ENCODE assay signal across 19 cellular contexts in the genomic region with DNA sequence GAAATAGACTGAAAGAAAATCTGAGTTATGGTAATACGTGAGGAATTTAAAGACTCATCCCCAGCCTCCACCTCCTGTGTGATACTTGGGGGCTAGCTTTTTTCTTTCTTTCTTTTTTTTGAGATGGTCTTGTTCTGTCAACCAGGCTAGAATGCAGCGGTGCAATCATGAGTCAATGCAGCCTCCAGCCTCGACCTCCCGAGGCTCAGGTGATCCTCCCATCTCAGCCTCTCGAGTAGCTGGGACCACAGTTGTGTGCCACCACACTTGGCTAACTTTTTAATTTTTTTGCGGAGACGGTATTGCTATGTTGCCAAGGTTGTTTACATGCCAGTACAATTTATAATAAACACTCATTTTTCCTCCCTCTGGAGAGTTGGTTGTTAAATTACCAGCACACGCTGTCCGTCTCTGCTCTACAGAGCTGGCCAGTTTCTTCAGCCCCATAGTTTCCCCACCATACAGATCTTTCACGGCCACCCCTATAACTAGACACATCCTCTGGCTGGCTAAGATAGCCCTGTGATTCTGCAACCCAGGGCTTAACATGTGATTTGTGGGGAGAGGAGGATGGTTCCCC. TPM values are rescaled to one million over a fixed set of nuclear protein-coding genes. Genes with fewer than 3 reads are reported as not detected.
DNase-seq lines count a peak whose midpoint lies in the region; ATAC-seq, FAIRE-seq and TF ChIP-seq lines count a peak whose summit lies in the region.
"Had no signal": no experiment of that assay in that cellular context is flagged by ENCODE, and none has a peak within 500 bp of the region (broad histone marks: within the 10 kb centered on the region; RNA-seq: fewer than 3 reads in every experiment).

No MANE protein-coding gene starts in this region.

- H3K4me2 ChIP-seq in BLaER1, result peak overlapping the region; percentile 63
- peak overlapping the region; percentile 18; the same call in 1 of the 2 replicates for H3K4me2 ChIP-seq in OCI-LY1 (ENCODE audit: low read length)

- FAIRE-seq in HTR-8/SVneo (lab: Jason Lieb, UNC), result no peak
- FAIRE-seq: TTC549 had no signal

- H3K4me3 Mint-ChIP-seq in CD8-positive, alpha-beta memory T cell, result peak overlapping the region in 6 of 7 donors; percentile 53 to 76 (median 68)
- peak overlapping the region; percentile 64 for H3K4me3 Mint-ChIP-seq in central memory CD8-positive, alpha-beta T cell
- H3K4me3 Mint-ChIP-seq in CD14-positive monocyte, result no peak overlapping the region

- H3K27ac Mint-ChIP-seq in CD8-positive, alpha-beta memory T cell, result peak overlapping the region; percentile 68 to 92 (median 78)
- H3K27ac Mint-ChIP-seq in central memory CD8-positive, alpha-beta T cell (ENCODE audit: low read depth), result peak overlapping the region; percentile 74
- peak overlapping the region in 3 of 7 donors; percentile 18 to 46 (median 46) for H3K27ac Mint-ChIP-seq in CD14-positive monocyte

- H3K9me3 ChIP-seq in BLaER1 (no peaks in the 10 kb centered on the region), OCI-LY1 (ENCODE audit: low read length) (no peaks in the 10 kb centered on the region)
- H3K9me3 ChIP-seq in CD8-positive, alpha-beta memory T cell (ENCODE audit: low read length), result no peaks in the 10 kb centered on the region
- H3K9me3 ChIP-seq: breast epithelium, right lobe of liver had no signal

- peaks cover 20% of the 10 kb centered on the region for H3K79me2 ChIP-seq in OCI-LY1 (ENCODE audit: insufficient read depth, low read length)

- POLR2A ChIA-PET in CD8-positive, alpha-beta memory T cell (lab: Charles Lee), result interaction anchor here (0.6 to 0.8 kb wide), 3 partner anchors 11 to 68 kb away, joined by 3 to 6 read pairs (median 3); no protein-coding TSS in a partner anchor

- peaks cover 0 to 12% (median 8%) of the 10 kb centered on the region in 3 donors for H3K36me3 Mint-ChIP-seq in CD8-positive, alpha-beta memory T cell
- H3K36me3 Mint-ChIP-seq in central memory CD8-positive, alpha-beta T cell (ENCODE audit: insufficient read depth), result peaks cover 17% of the 10 kb centered on the region
- peaks cover 0 to 4% of the 10 kb centered on the region in 2 donors for H3K36me3 Mint-ChIP-seq in CD14-positive monocyte

- H3K4me1 ChIP-seq in BLaER1 (peaks cover 63% of the 10 kb centered on the region), OCI-LY1 (ENCODE audit: insufficient read depth, low read length, severe bottlenecking) (peaks cover 48% of the 10 kb centered on the region)
- peaks cover 48% of the 10 kb centered on the region for H3K4me1 ChIP-seq in CD8-positive, alpha-beta memory T cell (ENCODE audit: insufficient read depth, low read length)
- H3K4me1 ChIP-seq: breast epithelium had no signal

- no peaks in the 10 kb centered on the region for H3K27me3 ChIP-seq in BLaER1
- H3K27me3 ChIP-seq in CD8-positive, alpha-beta memory T cell (ENCODE audit: insufficient read depth, low read length, poor library complexity, severe bottlenecking), result peaks cover 9% of the 10 kb centered on the region
- H3K27me3 ChIP-seq in OCI-LY1 (ENCODE audit: insufficient read depth, low read length), result no peaks in the 10 kb centered on the region
- H3K27me3 ChIP-seq: right lobe of liver had no signal

- intact Hi-C loops in CD14-positive monocyte (cut with micrococcal nuclease), result no loop called here

- H4K20me1 ChIP-seq in BLaER1, result peaks cover 22% of the 10 kb centered on the region
- H4K20me1 ChIP-seq in OCI-LY1 (ENCODE audit: insufficient read depth, low read length), result no peaks in the 10 kb centered on the region

- H2AFZ ChIP-seq in OCI-LY1 (ENCODE audit: low read length), result no peak overlapping the region

- CTCF ChIA-PET in CD8-positive, alpha-beta memory T cell (lab: Charles Lee), result interaction anchor here (0.8 to 3.0 kb wide), 5 partner anchors 12 to 328 kb away, joined by 3 to 12 read pairs (median 3); no protein-coding TSS in a partner anchor

- 0 out of 2 replicates have a peak overlapping the region, but pooled peaks have one; percentile 23 for H3K27ac ChIP-seq in BLaER1
- H3K27ac ChIP-seq in CD8-positive, alpha-beta memory T cell (ENCODE audit: low read depth, low read length), result no peak overlapping the region
- H3K27ac ChIP-seq in OCI-LY1 (ENCODE audit: low read depth, low read length, poor library complexity, severe bottlenecking), result peak overlapping the region; percentile 97
- H3K27ac ChIP-seq: breast epithelium, heart right ventricle, left ventricle myocardium inferior, right lobe of liver had no signal

- H3K27me3 Mint-ChIP-seq in CD8-positive, alpha-beta memory T cell, result peaks cover 18 to 27% of the 10 kb centered on the region in 2 donors
- H3K27me3 Mint-ChIP-seq in central memory CD8-positive, alpha-beta T cell, result peaks cover 12% of the 10 kb centered on the region
- H3K27me3 Mint-ChIP-seq in CD14-positive monocyte (ENCODE audit: low read depth in 3 of 3), result peaks cover 20 to 36% (median 23%) of the 10 kb centered on the region in 3 donors

- no peak overlapping the region for H3K4me3 ChIP-seq in BLaER1
- no peak overlapping the region for H3K4me3 ChIP-seq in CD8-positive, alpha-beta memory T cell (ENCODE audit: low read length)
- peak overlapping the region; percentile 21 for H3K4me3 ChIP-seq in OCI-LY1 (ENCODE audit: low read depth, low read length, poor library complexity, severe bottlenecking)
- H3K4me3 ChIP-seq: breast epithelium, heart right ventricle, left ventricle myocardium inferior, right lobe of liver had no signal

- H3K36me3 ChIP-seq in BLaER1 (peaks cover 17% of the 10 kb centered on the region), OCI-LY1 (ENCODE audit: insufficient read depth, low read length) (peaks cover 58% of the 10 kb centered on the region)
- no peaks in the 10 kb centered on the region for H3K36me3 ChIP-seq in CD8-positive, alpha-beta memory T cell (ENCODE audit: insufficient read depth, low read length)
- H3K36me3 ChIP-seq: breast epithelium, heart right ventricle, right lobe of liver had no signal

- no peaks in the 10 kb centered on the region for H3K9me2 ChIP-seq in OCI-LY1 (ENCODE audit: low read depth, low read length)

- no peak for DNase-seq in CD8-positive, alpha-beta memory T cell
- no peak for DNase-seq in central memory CD8-positive, alpha-beta T cell (ENCODE audit: low spot score in 2 of 2)
- DNase-seq in HTR-8/SVneo (ENCODE audit: insufficient read length, low spot score) (no peak), SIG-M5 (lab: John Stamatoyannopoulos, UW) (no peak), CD14-positive monocyte (ENCODE audit: low spot score) (no peak)
- DNase-seq: cortex of kidney, heart right ventricle, left ventricle myocardium inferior, NCI-H1694 treated with DMSO at 0.1 percent for 48 hours, NCI-H226, right lobe of liver had no signal

- peaks cover 8% of the 10 kb centered on the region for H3F3A ChIP-seq in OCI-LY1 (ENCODE audit: insufficient read depth, low read length)

- TF ChIP-seq CTCF in OCI-LY1 (IDR thresholded peaks at IDR 0.05; ENCODE audit: low read length) (no peak), CD14-positive monocyte (IDR thresholded peaks at IDR 0.05) (no peak)

- peaks cover 0 to 2% (median 0%) of the 10 kb centered on the region in 5 donors for H3K9me3 Mint-ChIP-seq in CD8-positive, alpha-beta memory T cell
- H3K9me3 Mint-ChIP-seq in central memory CD8-positive, alpha-beta T cell, result no peaks in the 10 kb centered on the region
- H3K9me3 Mint-ChIP-seq in CD14-positive monocyte, result peaks cover 0 to 17% (median 4%) of the 10 kb centered on the region in 7 donors

- peaks cover 37 to 54% (median 54%) of the 10 kb centered on the region in 3 donors for H3K4me1 Mint-ChIP-seq in CD8-positive, alpha-beta memory T cell
- H3K4me1 Mint-ChIP-seq in central memory CD8-positive, alpha-beta T cell, result peaks cover 47% of the 10 kb centered on the region
- peaks cover 35% of the 10 kb centered on the region for H3K4me1 Mint-ChIP-seq in CD14-positive monocyte

- no peak for ATAC-seq in central memory CD8-positive, alpha-beta T cell (replicated peaks; ENCODE audit: extremely low read depth, poor library complexity, severe bottlenecking)
- ATAC-seq in HG03139 (IDR thresholded peaks at IDR 0.05; ENCODE audit: unreplicated experiment), result no peak

- H3K9ac ChIP-seq in BLaER1 (no peak overlapping the region), OCI-LY1 (ENCODE audit: low read length) (no peak overlapping the region)

RNA-seq across cellular contexts. Expression of a gene that starts 4.8 kb away (rescaled TPM):
- total RNA-seq in CD8-positive, alpha-beta memory T cell, result 10 to 100 TPM; 11.3 to 12.1 TPM
- 4.5 TPM for polyA plus RNA-seq in CD8-positive, alpha-beta memory T cell
- polyA plus RNA-seq in CD14-positive monocyte, result 1 to 10 TPM; 4.3 to 4.9 TPM

RNA-seq across cellular contexts. Expression of a gene that starts 33.5 kb away (rescaled TPM):
- 1 to 10 TPM; 7.1 to 8.9 TPM for total RNA-seq in CD8-positive, alpha-beta memory T cell
- 5.9 TPM for polyA plus RNA-seq in CD8-positive, alpha-beta memory T cell
- polyA plus RNA-seq in CD14-positive monocyte, result not detected
- total RNA-seq: RPMI7951 had no signal

RNA-seq across cellular contexts. Expression of a gene that starts 54.1 kb away (rescaled TPM):
- 10 to 100 TPM; 51.9 to 55.1 TPM for total RNA-seq in CD8-positive, alpha-beta memory T cell
- 93.2 TPM for polyA plus RNA-seq in CD8-positive, alpha-beta memory T cell
- 10 to 100 TPM; 11.2 to 20.5 TPM for polyA plus RNA-seq in CD14-positive monocyte
- total RNA-seq: RPMI7951 had no signal

RNA-seq across cellular contexts. Expression of a gene that starts 55.3 kb away (rescaled TPM):
- total RNA-seq in CD8-positive, alpha-beta memory T cell, result 10 to 100 TPM; 63.1 to 70.0 TPM
- polyA plus RNA-seq in CD8-positive, alpha-beta memory T cell, result 4.0 TPM
- polyA plus RNA-seq in CD14-positive monocyte, result not detected
- total RNA-seq: breast epithelium, left ventricle myocardium inferior, mucosa of gallbladder, omental fat pad, right lobe of liver had no signal
- polyA plus RNA-seq: heart right ventricle had no signal

Comparison
In these comparisons a context has a peak if more than half of its experiments do, and no peak if none do; other contexts are left out.
1. H3K4me3 Mint-ChIP-seq: peak in CD8-positive, alpha-beta memory T cell (6 of 7) and central memory CD8-positive, alpha-beta T cell (single experiment); none in CD14-positive monocyte (0 of 2).